ENCODE assay signal across 1 cellular context in genomic region chr18:36903215-36903928, GRCh38.
TF ChIP-seq lines count a peak whose summit lies in the region.

No MANE protein-coding gene starts in this region.

TF ChIP-seq in K562, 482 proteins besides CTCF, POLR2A, EP300 and RAD21 (continued from another document):
- TF ChIP-seq C11orf30 (IDR thresholded peaks at IDR 0.05; ENCODE audit: low read depth) = 0 out of 2 replicates have a peak, but pooled peaks have one; percentile 22
- peak; percentile 17; the same call in 1 of the 2 replicates for TF ChIP-seq ZNF316 (IDR thresholded peaks at IDR 0.05)
- no peak for TF ChIP-seq WHSC1 (IDR thresholded peaks at IDR 0.05; ENCODE audit: low read length)
- no peak for TF ChIP-seq NCOR1 (IDR thresholded peaks at IDR 0.05)
